17 cellular contexts compared by ENCODE assay signal in the genomic region with DNA sequence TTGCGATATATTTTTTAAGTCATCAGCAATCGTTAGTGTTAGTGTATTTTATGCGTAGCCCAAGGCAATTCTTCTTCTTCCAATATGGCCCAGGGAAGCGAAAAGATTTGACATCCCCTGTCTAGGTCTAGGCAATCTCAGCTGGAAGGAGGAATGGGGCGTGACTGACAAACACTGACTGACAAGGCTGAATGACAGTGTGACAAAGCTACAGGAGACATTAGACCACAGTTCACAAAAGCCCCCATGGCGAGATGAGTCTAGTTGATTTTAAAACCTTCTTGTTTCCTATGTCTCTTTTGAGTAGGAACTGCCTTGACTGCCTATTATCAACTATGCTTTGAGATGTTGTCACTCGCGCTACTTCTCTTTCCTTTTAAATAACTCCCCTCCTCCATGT. TPM values are rescaled to one million over a fixed set of nuclear protein-coding genes. Genes with fewer than 3 reads are reported as not detected.
DNase-seq lines count a peak whose midpoint lies in the region; ATAC-seq and TF ChIP-seq lines count a peak whose summit lies in the region.
"Had no signal": no experiment of that assay in that cellular context is flagged by ENCODE, and none has a peak within 500 bp of the region (broad histone marks: within the 10 kb centered on the region; RNA-seq: fewer than 3 reads in every experiment).

No MANE protein-coding gene starts in this region.

- H3K4me1 Mint-ChIP-seq in neural progenitor cell: peaks cover 12% of the 10 kb centered on the region
- H3K4me1 Mint-ChIP-seq in immature natural killer cell: no peaks in the 10 kb centered on the region
- H3K4me1 Mint-ChIP-seq: CD4-positive, alpha-beta memory T cell had no signal

- H4K20me1 ChIP-seq in neural progenitor cell (ENCODE audit: low read depth): no peaks in the 10 kb centered on the region

- H3K79me2 ChIP-seq in mesendoderm (ENCODE audit: control insufficient read depth, insufficient read depth, low read length) (no peaks in the 10 kb centered on the region), neural progenitor cell (ENCODE audit: low read depth) (no peaks in the 10 kb centered on the region)

- no peak overlapping the region for H3K18ac ChIP-seq in mesendoderm (ENCODE audit: low read length)

- H3K4me3 Mint-ChIP-seq in neural progenitor cell: no peak overlapping the region
- H3K4me3 Mint-ChIP-seq in immature natural killer cell: no peak overlapping the region
- H3K4me3 Mint-ChIP-seq: CD4-positive, alpha-beta memory T cell had no signal

- peaks cover 2% of the 10 kb centered on the region for H3K27me3 Mint-ChIP-seq in neural progenitor cell (ENCODE audit: insufficient read depth, low read depth)
- peaks cover 0 to 6% (median 0%) of the 10 kb centered on the region in 3 donors for H3K27me3 Mint-ChIP-seq in immature natural killer cell (ENCODE audit: low read depth in 3 of 3)

- H4K8ac ChIP-seq in mesendoderm (ENCODE audit: low read depth, low read length): no peak overlapping the region

- H3K4me1 ChIP-seq in mesendoderm (ENCODE audit: control insufficient read depth, low read depth, low read length) (peaks cover 2% of the 10 kb centered on the region), neural progenitor cell (peaks cover 26% of the 10 kb centered on the region)

- H3K79me1 ChIP-seq in mesendoderm (ENCODE audit: low read length): no peaks in the 10 kb centered on the region

- H3K23ac ChIP-seq in mesendoderm (ENCODE audit: low read length): no peak overlapping the region

- H3K36me3 Mint-ChIP-seq in neural progenitor cell (no peaks in the 10 kb centered on the region), immature natural killer cell (no peaks in the 10 kb centered on the region)
- H3K36me3 Mint-ChIP-seq: CD4-positive, alpha-beta memory T cell had no signal

- H3K4me3 ChIP-seq in mesendoderm (ENCODE audit: low read length): no peak overlapping the region
- H3K4me3 ChIP-seq in neural progenitor cell: no peak overlapping the region

- no peak overlapping the region for H2BK5ac ChIP-seq in mesendoderm (ENCODE audit: low read length)

- H3K4me2 ChIP-seq in mesendoderm (ENCODE audit: low read length) (no peak overlapping the region), neural progenitor cell (peak overlapping the region; percentile 40)

- no peaks in the 10 kb centered on the region for H3F3A ChIP-seq in neural progenitor cell (ENCODE audit: low read depth)

- no CpG with 5 or more reads among the region's 8 CpGs for WGBS in mesendoderm (ENCODE audit: extremely low coverage, insufficient coverage, low lambda C conversion rate)

- no peak overlapping the region for H3K56ac ChIP-seq in mesendoderm (ENCODE audit: low read length)

- intact Hi-C loops in cardiac septum (cut with DNase I): no loop called here
- intact Hi-C loops in left colon (cut with DNase I, micrococcal nuclease): no loop called here

- H3K27ac ChIP-seq in mesendoderm (ENCODE audit: low read depth, low read length): no peak overlapping the region
- H3K27ac ChIP-seq in neural progenitor cell: no peak overlapping the region

- ATAC-seq in left colon: no peak

- no peaks in the 10 kb centered on the region for H3K36me3 ChIP-seq in mesendoderm (ENCODE audit: control insufficient read depth, insufficient read depth, low read length)
- H3K36me3 ChIP-seq in neural progenitor cell: no peaks in the 10 kb centered on the region

- DNase-seq in ecto neural progenitor cell (ENCODE audit: low spot score) (peak; percentile 49), mesendoderm (peak; percentile 25), neural progenitor cell (ENCODE audit: low spot score) (peak; percentile 66), cardiac septum (ENCODE audit: low spot score) (no peak), immature natural killer cell (no peak), left colon (no peak)
- DNase-seq: C1 segment of cervical spinal cord; Calu3; CD4-positive, alpha-beta memory T cell; COR-L47; DMS53; DMS79 treated with DMSO at 0.1 percent for 48 hours; GOT3; H7; HCEC 1CT had no signal

- H3K9ac ChIP-seq in mesendoderm (ENCODE audit: low read length) (no peak overlapping the region), neural progenitor cell (no peak overlapping the region)

- H2AK5ac ChIP-seq in mesendoderm (ENCODE audit: low read length): no peak overlapping the region

- H2AFZ ChIP-seq in neural progenitor cell (replicated peaks): no peak overlapping the region

- H4K5ac ChIP-seq in mesendoderm (ENCODE audit: low read length): no peak overlapping the region

- H3K27ac Mint-ChIP-seq in neural progenitor cell (no peak overlapping the region), immature natural killer cell (no peak overlapping the region)

- no peak for TF ChIP-seq CTCF in neural progenitor cell (IDR thresholded peaks at IDR 0.05)

- H3K4ac ChIP-seq in mesendoderm (ENCODE audit: low read depth, low read length): no peak overlapping the region

- H2BK15ac ChIP-seq in mesendoderm (replicated peaks; ENCODE audit: low read depth): peak overlapping the region; percentile 19

- H3K27me3 ChIP-seq in mesendoderm (ENCODE audit: insufficient read depth, low read length, poor library complexity) (no peaks in the 10 kb centered on the region), neural progenitor cell (no peaks in the 10 kb centered on the region)

- H3K9me3 Mint-ChIP-seq in neural progenitor cell (no peaks in the 10 kb centered on the region), immature natural killer cell (peaks cover 0 to 8% (median 0%) of the 10 kb centered on the region in 6 donors)

- H2BK120ac ChIP-seq in mesendoderm (ENCODE audit: low read depth, low read length): no peak overlapping the region

- no peaks in the 10 kb centered on the region for H3K9me3 ChIP-seq in neural progenitor cell (ENCODE audit: low read depth)

RNA-seq across cellular contexts. Expression of gene QRFPR, which starts 42.3 kb away (rescaled TPM):
- 1.5 TPM for polyA plus RNA-seq in mesendoderm (2013, experiment 1 of 2)
- polyA plus RNA-seq in mesendoderm (2013, experiment 2 of 2): 1.4 TPM
- total RNA-seq in neural progenitor cell (ENCODE audit: low replicate concordance) (0.25 TPM in 1 of 2 replicates, not detected in the other), cardiac septum (1.9 TPM), left colon (not detected)
- polyA plus RNA-seq in immature natural killer cell: not detected
- total RNA-seq: A172; CD4-positive, alpha-beta memory T cell had no signal
- polyA plus RNA-seq: BJ; CD4-positive, alpha-beta memory T cell had no signal

Comparison
In these comparisons a context has a peak if more than half of its experiments do, and no peak if none do; other contexts are left out.
1. DNase-seq: peak in ecto neural progenitor cell (single experiment), mesendoderm (single experiment) and neural progenitor cell (single experiment); none in cardiac septum (single experiment), immature natural killer cell (0 of 3) and left colon (0 of 2).